Comparison of ENCODE assay signal across 9 cellular contexts in the genomic region with DNA sequence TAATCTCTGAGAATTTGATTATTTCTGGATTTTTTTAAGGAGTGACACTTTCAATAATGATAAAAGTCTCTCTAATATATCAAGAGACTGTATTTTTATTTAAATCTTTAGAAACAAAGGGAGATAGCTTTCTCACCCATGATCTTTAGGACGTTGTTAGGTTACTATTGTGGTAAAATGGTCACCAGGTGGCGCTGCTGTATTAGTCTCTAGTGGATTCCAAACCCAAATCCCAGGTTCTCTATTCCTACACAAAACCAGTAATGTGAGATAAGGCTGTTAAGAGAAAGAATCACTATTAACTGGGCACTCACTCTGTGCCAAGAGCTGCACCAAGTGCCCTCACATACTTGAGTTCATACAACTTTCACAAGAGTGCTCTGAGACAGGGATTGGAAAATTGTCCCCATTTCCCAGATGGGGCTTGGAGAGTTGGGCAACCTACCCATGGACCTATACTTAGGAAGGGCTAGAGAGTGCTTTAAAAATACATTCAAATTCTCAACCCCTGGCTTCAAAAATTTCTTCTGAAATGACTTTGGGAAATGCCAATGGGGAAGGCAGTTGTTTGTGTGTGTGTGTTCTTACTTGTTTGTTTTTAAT.
A peak's percentile ranks its signal among the peaks of the same experiment; 100 is the strongest.
DNase-seq lines count a peak whose midpoint lies in the region; ATAC-seq, FAIRE-seq and TF ChIP-seq lines count a peak whose summit lies in the region.
"Had no signal": no experiment of that assay in that cellular context is flagged by ENCODE, and none has a peak within 500 bp of the region (broad histone marks: within the 10 kb centered on the region; RNA-seq: fewer than 3 reads in every experiment).

No MANE protein-coding gene starts in this region.

- intact Hi-C loops in gastrocnemius medialis (cut with DNase I; ENCODE audit: low total_unique reads): loop anchor here (1.0 kb wide), 1 partner anchor 186 kb away; no protein-coding TSS in a partner anchor

- H3K4me3 ChIP-seq in astrocyte (ENCODE audit: insufficient read depth, low read depth, low read length): no peak overlapping the region
- no peak overlapping the region for H3K4me3 ChIP-seq in gastrocnemius medialis
- H3K4me3 ChIP-seq: BLaER1 treated with 17β-estradiol and CSF1 and Interleukin-3, amounts not matched to agents 10 nM and 100 nM had no signal

- no peaks in the 10 kb centered on the region for H3K4me1 ChIP-seq in astrocyte (ENCODE audit: insufficient read depth, low read length)
- peaks cover 0 to 5% of the 10 kb centered on the region in 2 donors for H3K4me1 ChIP-seq in gastrocnemius medialis

- no peak overlapping the region for H3K27ac ChIP-seq in astrocyte (ENCODE audit: low read depth, low read length)
- H3K27ac ChIP-seq in gastrocnemius medialis: no peak overlapping the region
- H3K27ac ChIP-seq: BLaER1 treated with 17β-estradiol and CSF1 and Interleukin-3, amounts not matched to agents 10 nM and 100 nM had no signal

- no peak overlapping the region for H3K9ac ChIP-seq in astrocyte (ENCODE audit: low read length)
- H3K9ac ChIP-seq: BLaER1 treated with 17β-estradiol and CSF1 and Interleukin-3, amounts not matched to agents 10 nM and 100 nM had no signal

- H3K9me3 ChIP-seq in astrocyte (ENCODE audit: insufficient read depth, low read depth, low read length) (no peaks in the 10 kb centered on the region), gastrocnemius medialis (no peaks in the 10 kb centered on the region)
- H3K9me3 ChIP-seq: BLaER1 treated with 17β-estradiol and CSF1 and Interleukin-3, amounts not matched to agents 10 nM and 100 nM had no signal

- H3K36me3 ChIP-seq in astrocyte (ENCODE audit: insufficient read depth, low read length): no peaks in the 10 kb centered on the region
- no peaks in the 10 kb centered on the region for H3K36me3 ChIP-seq in gastrocnemius medialis
- H3K36me3 ChIP-seq: BLaER1 treated with 17β-estradiol and CSF1 and Interleukin-3, amounts not matched to agents 10 nM and 100 nM had no signal

- H3K27me3 ChIP-seq in astrocyte (ENCODE audit: insufficient read depth, low read length) (no peaks in the 10 kb centered on the region), gastrocnemius medialis (no peaks in the 10 kb centered on the region)
- H3K27me3 ChIP-seq: BLaER1 treated with 17β-estradiol and CSF1 and Interleukin-3, amounts not matched to agents 10 nM and 100 nM had no signal

- no peaks in the 10 kb centered on the region for H3K27me3 Mint-ChIP-seq in astrocyte (ENCODE audit: low read depth, unreplicated experiment)

- no peaks in the 10 kb centered on the region for H3K36me3 Mint-ChIP-seq in astrocyte (ENCODE audit: low read depth, unreplicated experiment)

- H3K9me3 Mint-ChIP-seq in astrocyte (ENCODE audit: unreplicated experiment): no peaks in the 10 kb centered on the region

- no peaks in the 10 kb centered on the region for H3K79me2 ChIP-seq in astrocyte (ENCODE audit: insufficient read depth, low read length)

- H3K4me3 Mint-ChIP-seq in astrocyte (ENCODE audit: unreplicated experiment): no peak overlapping the region

- in situ Hi-C loops in SK-MEL-5 (cut with HindIII; ENCODE audit: low pct_unique_long_range_greater_than_20kb, low sequenced_read_pairs): no loop called here
- in situ Hi-C loops in gastrocnemius medialis (cut with MboI; ENCODE audit: low sequenced_read_pairs in 4 of 4): no loop called here

- H3K4me2 ChIP-seq in astrocyte (ENCODE audit: low read length): no peak overlapping the region
- H3K4me2 ChIP-seq: BLaER1 treated with 17β-estradiol and CSF1 and Interleukin-3, amounts not matched to agents 10 nM and 100 nM had no signal

- no peak overlapping the region for H3K27ac Mint-ChIP-seq in astrocyte (ENCODE audit: unreplicated experiment)

- DNase-seq in NCI-H510A treated with DMSO at 0.1 percent for 48 hours (lab: John Stamatoyannopoulos, UW) (peak; percentile 43), NCI-H510A (lab: John Stamatoyannopoulos, UW) (no peak), M059J (ENCODE audit: low read depth) (peak; percentile 64), SK-MEL-5 (ENCODE audit: low read depth, low spot score) (peak; percentile 77), astrocyte (ENCODE audit: low read depth) (peak; percentile 52), hepatic stellate cell (ENCODE audit: low spot score) (peak; percentile 26), gastrocnemius medialis (peak; percentile 7 to 32)

- no peaks in the 10 kb centered on the region for H4K20me1 ChIP-seq in astrocyte (ENCODE audit: insufficient read depth, low read length)
- H4K20me1 ChIP-seq: BLaER1 treated with 17β-estradiol and CSF1 and Interleukin-3, amounts not matched to agents 10 nM and 100 nM had no signal

- no peak for TF ChIP-seq POLR2A in gastrocnemius medialis (IDR thresholded peaks at IDR 0.05)

- ATAC-seq in gastrocnemius medialis (peak; percentile 36 to 56), HG03039 (IDR thresholded peaks at IDR 0.05; ENCODE audit: unreplicated experiment) (no peak)

- H3K4me1 Mint-ChIP-seq in astrocyte (ENCODE audit: low read depth, unreplicated experiment): peaks cover 3% of the 10 kb centered on the region

- peak; percentile 52 for FAIRE-seq in astrocyte (lab: Jason Lieb, UNC)

- H2AFZ ChIP-seq in astrocyte (ENCODE audit: low read depth, low read length): no peak overlapping the region

- TF ChIP-seq CTCF in astrocyte (IDR thresholded peaks at IDR 0.05; ENCODE audit: insufficient read depth, low read depth, low read length): peak; percentile 71
- peak in 4 of 5 experiments; percentile 47 to 68 (median 53) for TF ChIP-seq CTCF in gastrocnemius medialis (IDR thresholded peaks at IDR 0.05 in 4 of 5, conservative IDR thresholded peaks at IDR 0.05 in 1 of 5)
